8 cellular contexts compared by ENCODE assay signal in genomic region chr17:34584805-34585416, GRCh38. TPM values are rescaled to one million over a fixed set of nuclear protein-coding genes. Genes with fewer than 3 reads are reported as not detected.
DNase-seq lines count a peak whose midpoint lies in the region; ATAC-seq and TF ChIP-seq lines count a peak whose summit lies in the region.

No MANE protein-coding gene starts in this region.

- no peaks in the 10 kb centered on the region for H4K20me1 ChIP-seq in HCT116 (ENCODE audit: insufficient read depth)

- TF ChIP-seq CTCF in HCT116 (IDR thresholded peaks at IDR 0.05 in 2 of 3, conservative IDR thresholded peaks at IDR 0.05 in 1 of 3; ENCODE audit: borderline replicate concordance in 1 of 3, insufficient read depth in 1 of 3, low read depth in 2 of 3, low read length in 2 of 3) = peak in 1 of 3 experiments; percentile 17; a peak in 1 of 6 replicates
- peak; percentile 22 for TF ChIP-seq CTCF in RWPE2 (IDR thresholded peaks at IDR 0.05; ENCODE audit: poor library complexity, severe bottlenecking)
- peak in 2 of 4 experiments; percentile 14 to 20 for TF ChIP-seq CTCF in prostate gland (IDR thresholded peaks at IDR 0.05)

- H3K4me2 ChIP-seq in HCT116 (ENCODE audit: low read length) = no peak overlapping the region

- DNase-seq in Ammon's horn (ENCODE audit: low spot score) (peak; percentile 52), HCT116 (ENCODE audit: low read depth, low spot score) (no peak), RWPE2 (ENCODE audit: low spot score) (no peak), inferior parietal cortex (ENCODE audit: extremely low spot score) (peak; percentile 55), prostate gland (ENCODE audit: low spot score) (no peak)
- no peak for DNase-seq in T-helper 2 cell treated with Interferon-gamma antibody and Interleukin-4, amounts not matched to agents 5 μg/mL and 100 μg/mL, for 36 hours (ENCODE audit: low spot score)

- H3K4me1 Mint-ChIP-seq in T-helper 2 cell treated with Interferon-gamma antibody and Interleukin-4, amounts not matched to agents 5 μg/mL and 100 μg/mL, for 36 hours (ENCODE audit: low read depth) = peaks cover 2% of the 10 kb centered on the region

- H3K27ac Mint-ChIP-seq in T-helper 2 cell treated with Interferon-gamma antibody and Interleukin-4, amounts not matched to agents 5 μg/mL and 100 μg/mL, for 36 hours = no peak overlapping the region

- no peaks in the 10 kb centered on the region for H3K9me3 Mint-ChIP-seq in T-helper 2 cell treated with Interferon-gamma antibody and Interleukin-4, amounts not matched to agents 5 μg/mL and 100 μg/mL, for 36 hours

- intact Hi-C loops in HCT116 (cut with micrococcal nuclease) = loop anchor here (1.0 kb wide), 1 partner anchor 53 kb away; no protein-coding TSS in a partner anchor
- intact Hi-C loops in prostate gland (cut with DNase I) = no loop called here

- ATAC-seq in HCT116 (peak; percentile 63), RWPE2 (ENCODE audit: low read depth) (peak; percentile 57; the same call in 2 of the 3 replicates), GM18517 (IDR thresholded peaks at IDR 0.05; ENCODE audit: unreplicated experiment) (no peak), HG03025 (IDR thresholded peaks at IDR 0.05; ENCODE audit: low FRiP score, unreplicated experiment) (no peak)

- no peak overlapping the region for H3K4me3 Mint-ChIP-seq in T-helper 2 cell treated with Interferon-gamma antibody and Interleukin-4, amounts not matched to agents 5 μg/mL and 100 μg/mL, for 36 hours

- CTCF ChIA-PET in HCT116 (lab: Charles Lee) = interaction anchor here (0.6 to 1.5 kb wide), 8 partner anchors 11 to 309 kb away, joined by 3 to 9 read pairs (median 4); no protein-coding TSS in a partner anchor

- peak; percentile 52 for TF ChIP-seq RAD21 in HCT116 (IDR thresholded peaks at IDR 0.05; ENCODE audit: low read depth)

- H3K36me3 Mint-ChIP-seq in T-helper 2 cell treated with Interferon-gamma antibody and Interleukin-4, amounts not matched to agents 5 μg/mL and 100 μg/mL, for 36 hours (ENCODE audit: low read depth) = no peaks in the 10 kb centered on the region

- RAD21 ChIA-PET in HCT116 (lab: Charles Lee; ENCODE audit: low non-redundant PET in 1 of 2, low total read pairs in 2 of 2, uncharacterized antibody in 2 of 2, unreplicated experiment in 2 of 2) = interaction anchor here in 1 of 2 experiments (0.6 kb wide), 1 partner anchor 29 kb away, joined by 3 read pairs; no protein-coding TSS in a partner anchor

- H3K27ac ChIP-seq in HCT116 (ENCODE audit: low read depth, low read length) = no peak overlapping the region
- H3K27ac ChIP-seq in RWPE2 (ENCODE audit: poor library complexity, severe bottlenecking) = no peak overlapping the region
- no peak overlapping the region for H3K27ac ChIP-seq in prostate gland

- peaks cover 62% of the 10 kb centered on the region for H3K27me3 Mint-ChIP-seq in T-helper 2 cell treated with Interferon-gamma antibody and Interleukin-4, amounts not matched to agents 5 μg/mL and 100 μg/mL, for 36 hours (ENCODE audit: low read depth)

- H3K4me1 ChIP-seq in HCT116 (ENCODE audit: control insufficient read depth in 1 of 2, insufficient read depth in 2 of 2, low read length in 2 of 2) = no peaks in the 10 kb centered on the region
- no peaks in the 10 kb centered on the region for H3K4me1 ChIP-seq in RWPE2 (ENCODE audit: insufficient read depth, poor library complexity, severe bottlenecking)
- peaks cover 19% of the 10 kb centered on the region for H3K4me1 ChIP-seq in prostate gland (replicated peaks)

- no peaks in the 10 kb centered on the region for H3K79me2 ChIP-seq in HCT116 (ENCODE audit: insufficient read depth, low read length)

- no peak overlapping the region for H3K9ac ChIP-seq in HCT116 (ENCODE audit: low read length)

- no peak overlapping the region for H2AFZ ChIP-seq in HCT116 (ENCODE audit: low read depth, low read length, poor library complexity, severe bottlenecking)

- H3K36me3 ChIP-seq in HCT116 (ENCODE audit: control insufficient read depth in 1 of 2, insufficient read depth in 2 of 2, low read length in 2 of 2) (no peaks in the 10 kb centered on the region), RWPE2 (ENCODE audit: low read depth) (no peaks in the 10 kb centered on the region), prostate gland (no peaks in the 10 kb centered on the region)

- BruUV-seq in HCT116 (replicated peaks; lab: Mats Ljungman, UMichigan) = no TSS peak

- WGBS in prostate gland = 29% methylated on average over 12 of the region's 12 CpGs

- H3K9me2 ChIP-seq in HCT116 (ENCODE audit: insufficient read depth) = no peaks in the 10 kb centered on the region

- peaks cover 64% of the 10 kb centered on the region for H3K27me3 ChIP-seq in HCT116 (ENCODE audit: insufficient read depth, low read length)
- peaks cover 59% of the 10 kb centered on the region for H3K27me3 ChIP-seq in RWPE2 (ENCODE audit: insufficient read depth, poor library complexity, severe bottlenecking)
- peaks cover 22% of the 10 kb centered on the region for H3K27me3 ChIP-seq in prostate gland (replicated peaks; ENCODE audit: insufficient read depth)

- H3K4me3 ChIP-seq in HCT116 (replicated peaks in 1 of 2; ENCODE audit: low read depth in 1 of 2, low read length in 2 of 2) (no peak overlapping the region), RWPE2 (ENCODE audit: severe bottlenecking) (no peak overlapping the region), prostate gland (no peak overlapping the region)

- TF ChIP-seq POLR2A in HCT116 (IDR thresholded peaks at IDR 0.05; ENCODE audit: borderline replicate concordance, extremely low read depth, insufficient read depth, insufficient read length) (no peak), prostate gland (IDR thresholded peaks at IDR 0.05) (no peak)

- H3K9me3 ChIP-seq in HCT116 (ENCODE audit: control insufficient read depth in 1 of 2, insufficient read depth in 1 of 2, low read depth in 1 of 2, low read length in 2 of 2) = no peaks in the 10 kb centered on the region
- H3K9me3 ChIP-seq in RWPE2 (ENCODE audit: severe bottlenecking) = no peaks in the 10 kb centered on the region
- H3K9me3 ChIP-seq in prostate gland = no peaks in the 10 kb centered on the region

- POLR2A ChIA-PET in HCT116 (lab: Charles Lee) = no interaction called here

TF ChIP-seq in HCT116, 20 proteins besides CTCF, POLR2A, EP300 and RAD21:
- no peak for TF ChIP-seq CEBPB (IDR thresholded peaks at IDR 0.05; ENCODE audit: low read depth)
- no peak for TF ChIP-seq EZH2phosphoT487 (IDR thresholded peaks at IDR 0.05; ENCODE audit: borderline replicate concordance)
- no peak for TF ChIP-seq TCF7L2 (IDR thresholded peaks at IDR 0.05; ENCODE audit: borderline replicate concordance, extremely low read depth, insufficient read depth, insufficient read length)
- no peak for TF ChIP-seq SRF (IDR thresholded peaks at IDR 0.05; ENCODE audit: low read depth)
- no peak for TF ChIP-seq POLR2AphosphoS5 (IDR thresholded peaks at IDR 0.05; ENCODE audit: low read depth, low read length)
- no peak for TF ChIP-seq MAX (IDR thresholded peaks at IDR 0.05)
- no peak for TF ChIP-seq ZBTB33 (IDR thresholded peaks at IDR 0.05; ENCODE audit: extremely low read depth, insufficient replicate concordance, low read length)

RNA-seq across cellular contexts. Expression of gene TMEM132E, which starts 5.5 kb away (rescaled TPM):
- not detected for total RNA-seq in HCT116 (2021; ENCODE audit: unreplicated experiment)
- polyA plus RNA-seq in HCT116 (2012) = 0.01 TPM in 1 of 2 replicates, not detected in the other
- total RNA-seq in prostate gland = 1 to 10 TPM in 1 of 2 donors, not detected in 1; 1.0 TPM

Comparison
In these comparisons a context has a peak if more than half of its experiments do, and no peak if none do; other contexts are left out.
1. DNase-seq: peak in Ammon's horn (single experiment) and inferior parietal cortex (single experiment); none in HCT116 (single experiment), RWPE2 (single experiment), prostate gland (single experiment) and T-helper 2 cell treated with Interferon-gamma antibody and Interleukin-4, amounts not matched to agents 5 μg/mL and 100 μg/mL, for 36 hours (single experiment).
2. ATAC-seq: peak in HCT116 (single experiment) and RWPE2 (single experiment); none in GM18517 (single experiment) and HG03025 (single experiment).